Comparison of ENCODE assay signal across 3 cellular contexts in the genomic region with DNA sequence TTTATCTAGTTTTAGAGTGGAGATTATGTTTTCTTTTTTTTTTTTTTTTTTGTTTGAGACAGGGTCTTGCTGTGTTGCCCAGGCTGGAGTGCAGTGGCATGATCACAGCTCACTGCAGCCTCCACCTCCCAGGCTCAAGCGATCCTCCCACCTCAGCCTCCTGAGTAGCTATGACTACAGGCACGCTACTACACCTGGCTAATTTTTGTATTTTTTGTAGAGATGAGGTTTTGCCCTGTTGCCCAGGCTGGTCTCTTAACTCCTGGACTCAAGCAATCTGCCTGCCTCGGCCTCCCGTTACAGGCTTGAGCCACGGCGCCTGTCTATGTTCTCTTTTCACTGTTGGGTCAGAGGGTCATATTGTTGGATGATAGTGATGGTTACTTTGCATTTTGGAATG.
TF ChIP-seq lines count a peak whose summit lies in the region.

No MANE protein-coding gene starts in this region.

TF ChIP-seq in WTC11, 78 proteins besides CTCF, POLR2A, EP300 and RAD21:
- TF ChIP-seq ZNF121 (CRISPR knock-in tag; IDR thresholded peaks at IDR 0.05): peak; percentile 90

TF ChIP-seq in K562, 482 proteins besides CTCF, POLR2A, EP300 and RAD21:
- TF ChIP-seq ZNF121 (CRISPR knock-in tag; conservative IDR thresholded peaks at IDR 0.05): peak; percentile 76

TF ChIP-seq in HepG2, 621 proteins besides CTCF, POLR2A, EP300 and RAD21:
- peak; percentile 97 for TF ChIP-seq ZNF121 (CRISPR knock-in tag; IDR thresholded peaks at IDR 0.05)
- TF ChIP-seq, protein P1, sequence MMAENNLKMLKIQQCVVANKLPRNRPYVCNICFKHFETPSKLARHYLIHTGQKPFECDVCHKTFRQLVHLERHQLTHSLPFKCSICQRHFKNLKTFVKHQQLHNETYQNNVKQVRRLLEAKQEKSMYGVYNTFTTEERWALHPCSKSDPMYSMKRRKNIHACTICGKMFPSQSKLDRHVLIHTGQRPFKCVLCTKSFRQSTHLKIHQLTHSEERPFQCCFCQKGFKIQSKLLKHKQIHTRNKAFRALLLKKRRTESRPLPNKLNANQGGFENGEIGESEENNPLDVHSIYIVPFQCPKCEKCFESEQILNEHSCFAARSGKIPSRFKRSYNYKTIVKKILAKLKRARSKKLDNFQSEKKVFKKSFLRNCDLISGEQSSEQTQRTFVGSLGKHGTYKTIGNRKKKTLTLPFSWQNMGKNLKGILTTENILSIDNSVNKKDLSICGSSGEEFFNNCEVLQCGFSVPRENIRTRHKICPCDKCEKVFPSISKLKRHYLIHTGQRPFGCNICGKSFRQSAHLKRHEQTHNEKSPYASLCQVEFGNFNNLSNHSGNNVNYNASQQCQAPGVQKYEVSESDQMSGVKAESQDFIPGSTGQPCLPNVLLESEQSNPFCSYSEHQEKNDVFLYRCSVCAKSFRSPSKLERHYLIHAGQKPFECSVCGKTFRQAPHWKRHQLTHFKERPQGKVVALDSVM (CRISPR knock-in tag; IDR thresholded peaks at IDR 0.05): peak; percentile 91
- TF ChIP-seq, protein P2, sequence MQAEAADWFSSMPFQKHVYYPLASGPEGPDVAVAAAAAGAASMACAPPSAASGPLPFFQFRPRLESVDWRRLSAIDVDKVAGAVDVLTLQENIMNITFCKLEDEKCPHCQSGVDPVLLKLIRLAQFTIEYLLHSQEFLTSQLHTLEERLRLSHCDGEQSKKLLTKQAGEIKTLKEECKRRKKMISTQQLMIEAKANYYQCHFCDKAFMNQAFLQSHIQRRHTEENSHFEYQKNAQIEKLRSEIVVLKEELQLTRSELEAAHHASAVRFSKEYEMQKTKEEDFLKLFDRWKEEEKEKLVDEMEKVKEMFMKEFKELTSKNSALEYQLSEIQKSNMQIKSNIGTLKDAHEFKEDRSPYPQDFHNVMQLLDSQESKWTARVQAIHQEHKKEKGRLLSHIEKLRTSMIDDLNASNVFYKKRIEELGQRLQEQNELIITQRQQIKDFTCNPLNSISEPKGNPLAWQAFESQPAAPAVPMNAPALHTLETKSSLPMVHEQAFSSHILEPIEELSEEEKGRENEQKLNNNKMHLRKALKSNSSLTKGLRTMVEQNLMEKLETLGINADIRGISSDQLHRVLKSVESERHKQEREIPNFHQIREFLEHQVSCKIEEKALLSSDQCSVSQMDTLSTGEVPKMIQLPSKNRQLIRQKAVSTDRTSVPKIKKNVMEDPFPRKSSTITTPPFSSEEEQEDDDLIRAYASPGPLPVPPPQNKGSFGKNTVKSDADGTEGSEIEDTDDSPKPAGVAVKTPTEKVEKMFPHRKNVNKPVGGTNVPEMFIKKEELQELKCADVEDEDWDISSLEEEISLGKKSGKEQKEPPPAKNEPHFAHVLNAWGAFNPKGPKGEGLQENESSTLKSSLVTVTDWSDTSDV (CRISPR knock-in tag; IDR thresholded peaks at IDR 0.05): 0 out of 2 replicates have a peak, but pooled peaks have one; percentile 60
